ENCODE assay signal across 22 cellular contexts in genomic region chr5:159032656-159033350, GRCh38.
DNase-seq lines count a peak whose midpoint lies in the region; ATAC-seq, FAIRE-seq and TF ChIP-seq lines count a peak whose summit lies in the region.
"Had no signal": no experiment of that assay in that cellular context is flagged by ENCODE, and none has a peak within 500 bp of the region (broad histone marks: within the 10 kb centered on the region; RNA-seq: fewer than 3 reads in every experiment).

No MANE protein-coding gene starts in this region.

- H3K4me3 ChIP-seq in heart left ventricle: peak overlapping the region in 5 of 12 donors; percentile 14 to 33 (median 17)
- H3K4me3 ChIP-seq in GM12878: no peak overlapping the region
- no peak overlapping the region for H3K4me3 ChIP-seq in urinary bladder (ENCODE audit: low read depth, low read length)
- no peak overlapping the region for H3K4me3 ChIP-seq in GM23248
- H3K4me3 ChIP-seq: lung had no signal

- SMC1A ChIA-PET in GM12878 (lab: Charles Lee; ENCODE audit: uncharacterized antibody, unreplicated experiment): interaction anchor here (0.8 to 12.6 kb wide), 24 partner anchors 8 to 156 kb away, joined by 3 to 86 read pairs (median 6); no protein-coding TSS in a partner anchor

- no peak for FAIRE-seq in GM12878 (lab: Jason Lieb, UNC)

- H3K9ac ChIP-seq in GM12878 (ENCODE audit: control insufficient read depth, insufficient read depth, low read length) (no peak overlapping the region), GM23248 (no peak overlapping the region)

- peaks cover 0 to 56% (median 34%) of the 10 kb centered on the region in 12 donors for H3K4me1 ChIP-seq in heart left ventricle
- H3K4me1 ChIP-seq in GM12878 (ENCODE audit: control insufficient read depth, insufficient read depth, low read length): peaks cover 27% of the 10 kb centered on the region
- H3K4me1 ChIP-seq in urinary bladder (ENCODE audit: insufficient read depth): peaks cover 2% of the 10 kb centered on the region
- no peaks in the 10 kb centered on the region for H3K4me1 ChIP-seq in GM23248 (ENCODE audit: insufficient read depth)

- peaks cover 12 to 15% of the 10 kb centered on the region in 2 donors for H3K36me3 Mint-ChIP-seq in naive B cell
- no peaks in the 10 kb centered on the region for H3K36me3 Mint-ChIP-seq in activated naive CD8-positive, alpha-beta T cell treated with anti-CD3 and anti-CD28 coated beads, Interleukin-2, amount 50 U/mL, for 24 hours (ENCODE audit: low read depth)
- H3K36me3 Mint-ChIP-seq: activated naive CD8-positive, alpha-beta T cell treated with anti-CD3 and anti-CD28 coated beads, Interleukin-2, amount 10 ng/mL, durations not matched to agents 7 days and 5 days; CD4-positive, CD25-positive, alpha-beta regulatory T cell; natural killer cell had no signal

- TF ChIP-seq POLR2A in heart left ventricle (IDR thresholded peaks at IDR 0.05): no peak
- TF ChIP-seq POLR2A in GM12878 (IDR thresholded peaks at IDR 0.05; ENCODE audit: low read depth, low read length): no peak

- no peaks in the 10 kb centered on the region for H3K9me2 ChIP-seq in GM23248 (ENCODE audit: insufficient read depth)

- peak overlapping the region; percentile 26; the same call in 1 of the 2 replicates for H3K4me2 ChIP-seq in GM12878 (ENCODE audit: control insufficient read depth, insufficient read depth)
- H3K4me2 ChIP-seq in GM23248 (ENCODE audit: unreplicated experiment): no peak overlapping the region

- H3K36me3 ChIP-seq in heart left ventricle: no peaks in the 10 kb centered on the region
- peaks cover 0 to 2% of the 10 kb centered on the region in 2 experiments; a peak in 2 of 4 replicates for H3K36me3 ChIP-seq in GM12878 (ENCODE audit: control insufficient read depth in 2 of 2, insufficient read depth in 2 of 2, low read length in 1 of 2)
- no peaks in the 10 kb centered on the region for H3K36me3 ChIP-seq in urinary bladder (ENCODE audit: insufficient read depth)
- no peaks in the 10 kb centered on the region for H3K36me3 ChIP-seq in GM23248 (ENCODE audit: low read depth)

- no peak overlapping the region for H2AFZ ChIP-seq in GM12878 (ENCODE audit: control insufficient read depth, low read depth, low read length)
- H2AFZ ChIP-seq in GM23248: no peak overlapping the region

- RAD21 ChIA-PET in GM12878 (lab: Charles Lee; ENCODE audit: unreplicated experiment): interaction anchor here (0.5 to 2.1 kb wide), 12 partner anchors 14 to 337 kb away, joined by 3 to 6 read pairs (median 4); no protein-coding TSS in a partner anchor

- DNase-seq in heart left ventricle: no peak
- DNase-seq in left cardiac atrium: no peak
- no peak for DNase-seq in GM12878 (ENCODE audit: low read depth, low spot score)
- DNase-seq in naive B cell: no peak
- no peak for DNase-seq in activated naive CD8-positive, alpha-beta T cell treated with anti-CD3 and anti-CD28 coated beads, Interleukin-2, amount 50 U/mL, for 24 hours
- no peak for DNase-seq in SKM-1 treated with dmso at 0.1 percent for 144 hours (lab: John Stamatoyannopoulos, UW; ENCODE audit: unreplicated experiment)
- no peak for DNase-seq in GM23248
- DNase-seq: activated CD4-positive, alpha-beta T cell treated with anti-CD3 and anti-CD28 coated beads, Interleukin-2, amount 50 U/mL, for 4 hours; activated naive CD8-positive, alpha-beta T cell treated with anti-CD3 and anti-CD28 coated beads, Interleukin-2, amount 10 ng/mL, durations not matched to agents 7 days and 5 days; activated T-cell treated with anti-CD3 and anti-CD28 coated beads, Interleukin-2, amount 50 U/mL, for 1 hour; CD4-positive, CD25-positive, alpha-beta regulatory T cell; central memory CD4-positive, alpha-beta T cell; DMS53; endodermal cell; foreskin fibroblast; natural killer cell; NCI-H2081 treated with DMSO at 0.1 percent for 48 hours; NCI-H69; retina; stimulated activated CD4-positive, alpha-beta T cell treated with anti-CD3 and anti-CD28 coated beads, Interleukin-2, amount 100 ng/mL, for 24 hours had no signal

- in situ Hi-C loops in GM12878 (cut with MboI) (no loop called here), GM23248 (cut with MboI) (no loop called here)

- WGBS in heart left ventricle, 4 donors: 56 to 72% (median 63%) methylated on average over 8 of the region's 8 CpGs
- 56% methylated on average over 7 of the region's 8 CpGs for WGBS in GM12878 (ENCODE audit: insufficient coverage, insufficient replicate concordance, low lambda C conversion rate, missing lambda C conversion rate)
- 88% methylated on average over 8 of the region's 8 CpGs for WGBS in urinary bladder
- WGBS in GM23248 (ENCODE audit: low coverage in 1 of 2, low lambda C conversion rate in 2 of 2, missing lambda C conversion rate in 2 of 2), 2 experiments: 96 to 98% methylated on average over 8 of the region's 8 CpGs

- no peaks in the 10 kb centered on the region for H4K20me1 ChIP-seq in GM12878 (ENCODE audit: control insufficient read depth, insufficient read depth)
- no peaks in the 10 kb centered on the region for H4K20me1 ChIP-seq in GM23248 (ENCODE audit: insufficient read depth)

- peaks cover 21% of the 10 kb centered on the region for H3K79me2 ChIP-seq in GM12878 (ENCODE audit: control insufficient read depth, insufficient read depth, low read length)
- peaks cover 55% of the 10 kb centered on the region for H3K79me2 ChIP-seq in GM23248 (ENCODE audit: insufficient read depth)

- intact Hi-C loops in heart left ventricle (cut with DNase I): no loop called here
- intact Hi-C loops in left cardiac atrium (cut with DNase I): no loop called here
- intact Hi-C loops in GM12878 (cut with micrococcal nuclease; ENCODE audit: unreplicated experiment): loop anchor here (5.0 kb wide), 1 partner anchor 81 kb away; no protein-coding TSS in a partner anchor

- H3K27me3 ChIP-seq in heart left ventricle (no peaks in the 10 kb centered on the region), GM12878 (replicated peaks in 1 of 2; ENCODE audit: control insufficient read depth in 2 of 2, insufficient read depth in 2 of 2, low read length in 1 of 2) (no peaks in the 10 kb centered on the region), GM23248 (replicated peaks; ENCODE audit: insufficient read depth) (no peaks in the 10 kb centered on the region)

- H3F3A ChIP-seq in GM23248 (ENCODE audit: insufficient read depth): 0 out of 2 replicates have a peak, but pooled peaks cover 2% of the 10 kb centered on the region

- H3K9me3 Mint-ChIP-seq in naive B cell: peaks cover 0 to 6% (median 3%) of the 10 kb centered on the region in 7 donors
- H3K9me3 Mint-ChIP-seq in activated naive CD8-positive, alpha-beta T cell treated with anti-CD3 and anti-CD28 coated beads, Interleukin-2, amount 50 U/mL, for 24 hours: no peaks in the 10 kb centered on the region

- ATAC-seq in heart left ventricle: peak in 1 of 4 donors; percentile 68
- no peak for ATAC-seq in left cardiac atrium
- no peak for ATAC-seq in GM12878
- ATAC-seq in naive B cell (ENCODE audit: low read depth in 2 of 2): no peak
- no peak for ATAC-seq in activated naive CD8-positive, alpha-beta T cell treated with anti-CD3 and anti-CD28 coated beads, Interleukin-2, amount 50 U/mL, for 24 hours
- ATAC-seq: natural killer cell had no signal

- no TSS peak for BruUV-seq in GM12878 (replicated peaks; lab: Mats Ljungman, UMichigan)

- TF ChIP-seq CTCF in heart left ventricle (IDR thresholded peaks at IDR 0.05): no peak
- TF ChIP-seq CTCF in GM12878 (IDR thresholded peaks at IDR 0.05 in 2 of 3, conservative IDR thresholded peaks at IDR 0.05 in 1 of 3; ENCODE audit: control insufficient read depth in 2 of 3, extremely low read depth in 1 of 3, insufficient read depth in 1 of 3, low read depth in 3 of 3, low read length in 3 of 3): no peak

- no peaks in the 10 kb centered on the region for H3K27me3 Mint-ChIP-seq in naive B cell
- peaks cover 18% of the 10 kb centered on the region for H3K27me3 Mint-ChIP-seq in activated naive CD8-positive, alpha-beta T cell treated with anti-CD3 and anti-CD28 coated beads, Interleukin-2, amount 50 U/mL, for 24 hours

- no peak for TF ChIP-seq EP300 in GM12878 (IDR thresholded peaks at IDR 0.05; ENCODE audit: borderline replicate concordance in 1 of 2, control insufficient read depth in 1 of 2, low read depth in 2 of 2, low read length in 2 of 2)

- CTCF ChIA-PET in GM12878 (lab: Yijun Ruan, JAX): interaction anchor here (0.7 to 3.3 kb wide), 10 partner anchors 9 to 158 kb away, joined by 3 to 16 read pairs (median 4); no protein-coding TSS in a partner anchor

- H3K27ac ChIP-seq in heart left ventricle (peak overlapping the region; percentile 20 to 79 (median 59)), GM12878 (ENCODE audit: control insufficient read depth, insufficient read depth) (peak overlapping the region; percentile 42; the same call in 1 of the 2 replicates), urinary bladder (ENCODE audit: low read depth) (peak overlapping the region; percentile 10), GM23248 (no peak overlapping the region)

- peaks cover 55 to 72% (median 66%) of the 10 kb centered on the region in 3 donors for H3K4me1 Mint-ChIP-seq in naive B cell
- H3K4me1 Mint-ChIP-seq in activated naive CD8-positive, alpha-beta T cell treated with anti-CD3 and anti-CD28 coated beads, Interleukin-2, amount 50 U/mL, for 24 hours: peaks cover 7% of the 10 kb centered on the region
- H3K4me1 Mint-ChIP-seq: CD4-positive, CD25-positive, alpha-beta regulatory T cell; natural killer cell had no signal

- no peak for TF ChIP-seq RAD21 in GM12878 (IDR thresholded peaks at IDR 0.05; ENCODE audit: insufficient read depth, low read depth, low read length)

- H3K4me3 Mint-ChIP-seq in naive B cell: peak overlapping the region in 7 of 8 donors; percentile 22 to 81 (median 69)
- no peak overlapping the region for H3K4me3 Mint-ChIP-seq in activated naive CD8-positive, alpha-beta T cell treated with anti-CD3 and anti-CD28 coated beads, Interleukin-2, amount 50 U/mL, for 24 hours
- H3K4me3 Mint-ChIP-seq: activated naive CD8-positive, alpha-beta T cell treated with anti-CD3 and anti-CD28 coated beads, Interleukin-2, amount 10 ng/mL, durations not matched to agents 7 days and 5 days; CD4-positive, CD25-positive, alpha-beta regulatory T cell; endodermal cell; natural killer cell had no signal

- POLR2A ChIA-PET in GM12878 (lab: Charles Lee): interaction anchor here (0.5 to 2.3 kb wide), 14 partner anchors 9 to 122 kb away, joined by 3 to 8 read pairs (median 4); no protein-coding TSS in a partner anchor

- H3K9me3 ChIP-seq in heart left ventricle (no peaks in the 10 kb centered on the region), GM12878 (replicated peaks; ENCODE audit: control insufficient read depth, insufficient read depth, low read length) (peaks cover 4% of the 10 kb centered on the region; the same call in 2 of the 3 replicates), GM23248 (ENCODE audit: low read depth) (no peaks in the 10 kb centered on the region)

- H3K27ac Mint-ChIP-seq in naive B cell: peak overlapping the region; percentile 14 to 86 (median 72)
- no peak overlapping the region for H3K27ac Mint-ChIP-seq in activated naive CD8-positive, alpha-beta T cell treated with anti-CD3 and anti-CD28 coated beads, Interleukin-2, amount 50 U/mL, for 24 hours
- H3K27ac Mint-ChIP-seq: activated naive CD8-positive, alpha-beta T cell treated with anti-CD3 and anti-CD28 coated beads, Interleukin-2, amount 10 ng/mL, durations not matched to agents 7 days and 5 days; CD4-positive, CD25-positive, alpha-beta regulatory T cell; endodermal cell; natural killer cell had no signal

TF ChIP-seq in GM12878, 131 proteins besides CTCF, POLR2A, EP300 and RAD21 (continues in another document):
- TF ChIP-seq ZNF217 (IDR thresholded peaks at IDR 0.05): no peak
